In the genomic region with DNA sequence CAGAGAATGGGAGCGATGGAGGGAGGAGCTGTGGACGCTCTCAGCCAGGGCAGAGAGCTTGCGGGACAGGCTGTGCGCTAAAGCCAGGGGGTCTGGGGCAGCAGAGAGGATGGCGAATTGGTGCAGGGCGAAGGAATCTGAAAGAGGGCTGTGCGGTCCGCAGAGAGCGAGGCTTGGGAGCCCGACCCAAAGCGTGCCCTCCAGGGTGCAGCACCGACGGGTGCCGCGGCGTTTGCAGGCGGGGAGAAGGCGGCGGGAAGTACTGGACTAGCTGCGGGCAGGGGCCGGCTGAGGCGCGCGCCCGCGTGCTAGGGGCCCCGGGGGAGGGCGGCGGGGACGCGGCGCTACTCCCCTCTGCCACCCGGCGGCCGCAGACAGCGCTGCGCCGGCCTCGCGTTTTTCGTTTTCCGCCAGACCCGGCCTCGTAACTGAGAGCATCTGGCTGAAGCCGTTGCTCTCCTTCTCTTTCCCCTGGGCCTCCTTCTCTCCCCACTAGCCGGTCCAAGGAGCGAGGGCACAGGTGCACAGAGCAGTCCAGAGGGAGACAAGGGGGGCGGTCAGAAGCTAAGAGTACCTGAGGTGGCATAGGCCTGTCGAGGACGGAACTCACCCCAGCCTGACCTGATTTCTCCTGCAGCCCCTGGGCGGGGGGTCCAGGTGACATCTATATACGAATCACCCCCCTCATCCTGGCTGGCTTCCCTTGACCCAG, we compare ENCODE assay signal across 8 cellular contexts. TPM values are rescaled to one million over a fixed set of nuclear protein-coding genes. Genes with fewer than 3 reads are reported as not detected.
A peak's percentile ranks its signal among the peaks of the same experiment; 100 is the strongest.
DNase-seq lines count a peak whose midpoint lies in the region; FAIRE-seq and TF ChIP-seq lines count a peak whose summit lies in the region.

No MANE protein-coding gene starts in this region.

- H3K9me3 ChIP-seq in BLaER1: peaks cover 10% of the 10 kb centered on the region; the same call in 1 of the 2 replicates
- no peaks in the 10 kb centered on the region for H3K9me3 ChIP-seq in PC-9 (ENCODE audit: insufficient read depth, low read depth)
- H3K9me3 ChIP-seq in OCI-LY7 (ENCODE audit: low read length): no peaks in the 10 kb centered on the region

- CTCF ChIA-PET in PC-9 (lab: Charles Lee) (no interaction called here), OCI-LY7 (lab: Charles Lee; ENCODE audit: unreplicated experiment) (no interaction called here)

- intact Hi-C loops in PC-9 (cut with micrococcal nuclease; ENCODE audit: unreplicated experiment) (no loop called here), OCI-LY7 (cut with micrococcal nuclease; ENCODE audit: unreplicated experiment) (no loop called here)

- peak overlapping the region; percentile 30; the same call in 1 of the 2 replicates for H3K4me2 ChIP-seq in BLaER1
- H3K4me2 ChIP-seq in PC-9: no peak overlapping the region
- no peak overlapping the region for H3K4me2 ChIP-seq in OCI-LY7 (ENCODE audit: low read length)

- in situ Hi-C loops in astrocyte of the cerebellum (cut with HindIII; ENCODE audit: low sequenced_read_pairs): loop anchor here (5.0 kb wide), 1 partner anchor 82 kb away; no protein-coding TSS in a partner anchor

- TF ChIP-seq CTCF in PC-9 (conservative IDR thresholded peaks at IDR 0.05) (0 out of 2 replicates have a peak, but pooled peaks have one; percentile 34), astrocyte of the cerebellum (IDR thresholded peaks at IDR 0.05; ENCODE audit: low read depth, low read length, missing control alignments) (peak; percentile 65), OCI-LY7 (conservative IDR thresholded peaks at IDR 0.05; ENCODE audit: low read length) (no peak)

- H3K9me2 ChIP-seq in PC-9 (ENCODE audit: insufficient read depth) (no peaks in the 10 kb centered on the region), OCI-LY7 (ENCODE audit: insufficient read depth, low read length) (no peaks in the 10 kb centered on the region)

- H3K36me3 ChIP-seq in BLaER1 (no peaks in the 10 kb centered on the region), PC-9 (ENCODE audit: low read depth) (no peaks in the 10 kb centered on the region), rectal smooth muscle tissue (ENCODE audit: control insufficient read depth, insufficient read depth, low read length) (no peaks in the 10 kb centered on the region), OCI-LY7 (ENCODE audit: insufficient read depth, low read length) (no peaks in the 10 kb centered on the region)

- no peak overlapping the region for H3K4me3 ChIP-seq in BLaER1
- H3K4me3 ChIP-seq in PC-9: no peak overlapping the region
- peak overlapping the region; percentile 40 for H3K4me3 ChIP-seq in astrocyte of the cerebellum (ENCODE audit: low read depth, low read length)
- H3K4me3 ChIP-seq in rectal smooth muscle tissue (ENCODE audit: low read length): peak overlapping the region; percentile 66
- no peak overlapping the region for H3K4me3 ChIP-seq in OCI-LY7 (ENCODE audit: low read depth, low read length, poor library complexity, severe bottlenecking)

- TF ChIP-seq POLR2A in H54 (IDR thresholded peaks at IDR 0.05; ENCODE audit: low read depth, low read length): no peak

- H3K4me1 ChIP-seq in BLaER1 (no peaks in the 10 kb centered on the region), PC-9 (replicated peaks; ENCODE audit: insufficient read depth) (no peaks in the 10 kb centered on the region), rectal smooth muscle tissue (ENCODE audit: control insufficient read depth, insufficient read depth, low read length) (no peaks in the 10 kb centered on the region), OCI-LY7 (ENCODE audit: insufficient read depth, low read length, poor library complexity, severe bottlenecking) (no peaks in the 10 kb centered on the region)

- POLR2A ChIA-PET in PC-9 (lab: Charles Lee; ENCODE audit: unreplicated experiment): no interaction called here
- POLR2A ChIA-PET in OCI-LY7 (lab: Charles Lee): no interaction called here

- no peaks in the 10 kb centered on the region for H4K20me1 ChIP-seq in BLaER1
- no peaks in the 10 kb centered on the region for H4K20me1 ChIP-seq in PC-9 (ENCODE audit: insufficient read depth)
- no peaks in the 10 kb centered on the region for H4K20me1 ChIP-seq in OCI-LY7 (ENCODE audit: insufficient read depth, low read length)

- H3K79me2 ChIP-seq in PC-9 (ENCODE audit: low read depth): no peaks in the 10 kb centered on the region
- no peaks in the 10 kb centered on the region for H3K79me2 ChIP-seq in OCI-LY7 (ENCODE audit: insufficient read depth, low read depth, low read length)

- peak; percentile 56 for DNase-seq in H54 (ENCODE audit: insufficient read length, low spot score)
- DNase-seq in PC-9: peak in 1 of 2 experiments; percentile 50
- no peak for DNase-seq in astrocyte of the cerebellum (ENCODE audit: low read depth)
- peak in 41 of 51 donors; percentile 14 to 83 (median 50) for DNase-seq in hypothalamus (lab: John Stamatoyannopoulos, UW)
- DNase-seq in OCI-LY7 (ENCODE audit: low spot score): no peak
- no peak for DNase-seq in NCI-H2227 treated with DMSO at 0.1 percent for 48 hours (lab: John Stamatoyannopoulos, UW)

- BruUV-seq in PC-9 (replicated peaks; lab: Mats Ljungman, UMichigan): no TSS peak
- BruUV-seq in OCI-LY7 (replicated peaks; lab: Mats Ljungman, UMichigan): no TSS peak

- FAIRE-seq in H54 (lab: Jason Lieb, UNC): no peak

- H3F3A ChIP-seq in PC-9 (ENCODE audit: insufficient read depth, low read depth): no peaks in the 10 kb centered on the region

- H2AFZ ChIP-seq in PC-9 (no peak overlapping the region), OCI-LY7 (ENCODE audit: low read length) (no peak overlapping the region)

- H3K9ac ChIP-seq in BLaER1 (no peak overlapping the region), rectal smooth muscle tissue (ENCODE audit: low read length) (no peak overlapping the region)

- no peak overlapping the region for H3K27ac ChIP-seq in BLaER1
- H3K27ac ChIP-seq in PC-9: no peak overlapping the region
- H3K27ac ChIP-seq in rectal smooth muscle tissue (ENCODE audit: low read depth, low read length): no peak overlapping the region
- no peak overlapping the region for H3K27ac ChIP-seq in OCI-LY7 (ENCODE audit: low read depth, low read length, poor library complexity, severe bottlenecking)

- H3K27me3 ChIP-seq in BLaER1 (no peaks in the 10 kb centered on the region), PC-9 (ENCODE audit: insufficient read depth, low read depth) (peaks cover 49% of the 10 kb centered on the region), rectal smooth muscle tissue (ENCODE audit: control insufficient read depth, insufficient read depth, low read length) (peaks cover 4% of the 10 kb centered on the region)

RNA-seq across cellular contexts. Expression of gene SLC6A12, which starts 24.9 kb away (rescaled TPM):
- total RNA-seq in PC-9 (2021) (not detected in 2 replicates), OCI-LY7 (2022) (not detected in 2 replicates)
- total RNA-seq in OCI-LY7 (2014; rRNA removed; shearing (Covaris generic)): not detected in 2 replicates

Comparison
In these comparisons a context has a peak if more than half of its experiments do, and no peak if none do; other contexts are left out.
1. H3K4me3 ChIP-seq: peak in astrocyte of the cerebellum (single experiment) and rectal smooth muscle tissue (single experiment); none in BLaER1 (single experiment), PC-9 (single experiment) and OCI-LY7 (single experiment).
2. DNase-seq: peak in H54 (single experiment) and hypothalamus (41 of 51); none in astrocyte of the cerebellum (single experiment), OCI-LY7 (single experiment) and NCI-H2227 treated with DMSO at 0.1 percent for 48 hours (single experiment).